ENCODE assay signal across 8 cellular contexts in genomic region chr5:172005708-172006377, GRCh38. TPM values are rescaled to one million over a fixed set of nuclear protein-coding genes. Genes with fewer than 3 reads are reported as not detected.
DNase-seq lines count a peak whose midpoint lies in the region; ATAC-seq and TF ChIP-seq lines count a peak whose summit lies in the region.

No MANE protein-coding gene starts in this region.

- H3K18ac ChIP-seq in mesendoderm (ENCODE audit: low read length): peak overlapping the region; percentile 51

- H2AK5ac ChIP-seq in mesendoderm (ENCODE audit: low read length): no peak overlapping the region

- peak overlapping the region; percentile 79 for H3K4me2 ChIP-seq in mesendoderm (ENCODE audit: low read length)

- no peak overlapping the region for H3K23ac ChIP-seq in mesendoderm (ENCODE audit: low read length)

- H3K4ac ChIP-seq in mesendoderm (ENCODE audit: low read depth, low read length): peak overlapping the region; percentile 58

- peak; percentile 33 for ATAC-seq in GM18517 (IDR thresholded peaks at IDR 0.05; ENCODE audit: unreplicated experiment)

- H3K27ac ChIP-seq in HL-60 (replicated peaks) (peak overlapping the region; percentile 99), mesendoderm (ENCODE audit: low read depth, low read length) (peak overlapping the region; percentile 88), stomach smooth muscle (ENCODE audit: low read length) (peak overlapping the region; percentile 97)

- H3K79me1 ChIP-seq in mesendoderm (ENCODE audit: low read length): peaks cover 6% of the 10 kb centered on the region

- H2BK120ac ChIP-seq in mesendoderm (ENCODE audit: low read depth, low read length): no peak overlapping the region

- no peaks in the 10 kb centered on the region for H3K36me3 ChIP-seq in mesendoderm (ENCODE audit: control insufficient read depth, insufficient read depth, low read length)
- H3K36me3 ChIP-seq in stomach smooth muscle (ENCODE audit: control insufficient read depth in 2 of 2, insufficient read depth in 2 of 2, low read length in 2 of 2): no peaks in the 10 kb centered on the region

- peak overlapping the region; percentile 95 for H3K4me3 ChIP-seq in HL-60 (replicated peaks; ENCODE audit: insufficient read depth, low read length)
- peak overlapping the region; percentile 95 for H3K4me3 ChIP-seq in mesendoderm (ENCODE audit: low read length)
- peak overlapping the region; percentile 90 to 99 for H3K4me3 ChIP-seq in stomach smooth muscle (ENCODE audit: low read length in 2 of 2)

- no peak for TF ChIP-seq CTCF in HL-60 (IDR thresholded peaks at IDR 0.05; ENCODE audit: insufficient read depth, low read length)

- peaks cover 39% of the 10 kb centered on the region for H3K79me2 ChIP-seq in mesendoderm (ENCODE audit: control insufficient read depth, insufficient read depth, low read length)

- no peak overlapping the region for H4K8ac ChIP-seq in mesendoderm (ENCODE audit: low read depth, low read length)

- H3K9ac ChIP-seq in mesendoderm (ENCODE audit: low read length) (peak overlapping the region; percentile 95), stomach smooth muscle (ENCODE audit: low read length in 2 of 2) (peak overlapping the region; percentile 88 to 99)

- DNase-seq in A172 (ENCODE audit: low spot score): peak; percentile 26
- peak; percentile 13 to 16 for DNase-seq in HL-60 (ENCODE audit: low read depth in 1 of 2, low spot score in 1 of 2)
- DNase-seq in activated CD4-positive, alpha-beta T cell treated with anti-CD3 and anti-CD28 coated beads, Interleukin-2, amount 50 U/mL, for 48 hours: peak; percentile 36 to 42
- peak; percentile 3 for DNase-seq in effector CD4-positive, alpha-beta T cell
- peak; percentile 71 for DNase-seq in mesendoderm
- DNase-seq in NCI-H1436 (lab: John Stamatoyannopoulos, UW): no peak

- peak overlapping the region; percentile 47 for H2BK5ac ChIP-seq in mesendoderm (ENCODE audit: low read length)

- H2BK15ac ChIP-seq in mesendoderm (replicated peaks; ENCODE audit: low read depth): no peak overlapping the region

- H3K56ac ChIP-seq in mesendoderm (ENCODE audit: low read length): peak overlapping the region; percentile 96

- no peaks in the 10 kb centered on the region for H3K27me3 ChIP-seq in HL-60 (ENCODE audit: insufficient read depth, poor library complexity, severe bottlenecking)
- H3K27me3 ChIP-seq in mesendoderm (ENCODE audit: insufficient read depth, low read length, poor library complexity): no peaks in the 10 kb centered on the region
- no peaks in the 10 kb centered on the region for H3K27me3 ChIP-seq in stomach smooth muscle (ENCODE audit: control insufficient read depth in 1 of 2, insufficient read depth in 2 of 2, low read length in 2 of 2)

- no peak overlapping the region for H4K5ac ChIP-seq in mesendoderm (ENCODE audit: low read length)

- H3K4me1 ChIP-seq in mesendoderm (ENCODE audit: control insufficient read depth, low read depth, low read length): peaks cover 12% of the 10 kb centered on the region
- peaks cover 25% of the 10 kb centered on the region for H3K4me1 ChIP-seq in stomach smooth muscle (ENCODE audit: control insufficient read depth, insufficient read depth, low read length)

- H3K9me3 ChIP-seq in stomach smooth muscle (ENCODE audit: control insufficient read depth in 2 of 2, low read length in 2 of 2): no peaks in the 10 kb centered on the region

- WGBS in mesendoderm (ENCODE audit: extremely low coverage, insufficient coverage, low lambda C conversion rate): no CpG with 5 or more reads among the region's 38 CpGs

RNA-seq across cellular contexts. Expression of gene FBXW11, which starts 0.6 kb away (rescaled TPM):
- total RNA-seq in A172 (2014; rRNA removed; shearing (Covaris generic)): 90.2 and 106 TPM in 2 replicates
- polyA plus RNA-seq in mesendoderm (2013, experiment 1 of 2): 19.2 TPM
- polyA plus RNA-seq in mesendoderm (2013, experiment 2 of 2): 20.2 TPM
